In genomic region chr22:50303848-50304527, GRCh38 we compare ENCODE assay signal across 1 cellular context.
A peak's percentile ranks its signal among the peaks of the same experiment; 100 is the strongest.
TF ChIP-seq lines count a peak whose summit lies in the region.

No MANE protein-coding gene starts in this region.

TF ChIP-seq in K562, 482 proteins besides CTCF, POLR2A, EP300 and RAD21:
- TF ChIP-seq POLR2G (IDR thresholded peaks at IDR 0.05; ENCODE audit: low read depth, low read length) (0 out of 2 replicates have a peak, but pooled peaks have one; percentile 20), ZNF583 (CRISPR knock-in tag; IDR thresholded peaks at IDR 0.05) (no peak)
